ENCODE assay signal across 26 cellular contexts in the genomic region with DNA sequence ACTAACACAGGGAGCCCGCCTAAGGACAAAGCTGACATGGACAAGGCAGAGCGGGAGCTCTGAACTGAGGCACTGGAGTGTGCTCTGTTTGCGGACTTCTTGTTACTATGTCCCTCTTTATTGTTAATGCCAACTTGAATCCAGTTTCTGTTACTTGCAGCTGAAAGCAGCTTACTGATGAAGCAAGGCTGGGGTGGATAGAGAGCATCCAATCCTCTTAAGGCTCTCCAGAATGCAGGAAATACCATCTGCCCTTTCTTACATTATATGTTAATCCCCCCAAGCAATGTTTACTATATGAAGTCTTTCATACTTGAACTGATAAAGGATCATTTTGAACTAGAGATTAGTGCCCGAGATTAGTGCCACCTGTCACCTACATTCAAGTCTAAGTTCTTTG.
"Had no signal": no experiment of that assay in that cellular context is flagged by ENCODE, and none has a peak within 500 bp of the region (broad histone marks: within the 10 kb centered on the region; RNA-seq: fewer than 3 reads in every experiment).

No MANE protein-coding gene starts in this region.

- H3K27me3 ChIP-seq: esophagus squamous epithelium, ovary, sigmoid colon, stomach, thyroid gland had no signal

- H3K9me3 ChIP-seq: esophagus squamous epithelium, ovary, psoas muscle, thyroid gland had no signal

- H3K36me3 ChIP-seq: ovary, sigmoid colon, stomach, thyroid gland had no signal

- ATAC-seq: left lobe of liver; natural killer cell; psoas muscle; right cardiac atrium; stimulated activated effector memory CD8-positive, alpha-beta T cell treated with anti-CD3 and anti-CD28 coated beads, Interleukin-12 subunit alpha, Interleukin-12 subunit beta, amount 100 ng/mL, for 72 hours had no signal

- FAIRE-seq: frontal cortex, kidney had no signal

- H3K27ac ChIP-seq: epithelial cell of prostate, ovary, psoas muscle, sigmoid colon, stomach, thyroid gland had no signal

- DNase-seq: effector CD8-positive, alpha-beta T cell; endodermal cell; esophagus squamous epithelium; hypothalamus; immature natural killer cell; kidney; natural killer cell; occipital lobe; ovary; posterior cingulate gyrus; psoas muscle; right cardiac atrium; sigmoid colon; stimulated activated CD4-positive, alpha-beta T cell treated with anti-CD3 and anti-CD28 coated beads, Interleukin-2, amount 100 ng/mL, for 24 hours; stimulated activated CD4-positive, alpha-beta T cell treated with anti-CD3 and anti-CD28 coated beads, Interleukin-4, amount 100 ng/mL, for 24 hours; stimulated activated naive CD4-positive, alpha-beta T cell treated with Interleukin-2 at 50 U/mL for 16 hours; stomach; thyroid gland; trophoblast cell had no signal

- H3K27me3 Mint-ChIP-seq: dendritic cell treated with granulocyte-macrophage colony-stimulating factor and Interleukin-4, amounts not matched to agents 40 ng/mL and 50 ng/mL, for 4 days; memory B cell had no signal

- H3K4me3 Mint-ChIP-seq: dendritic cell treated with granulocyte-macrophage colony-stimulating factor and Interleukin-4, amounts not matched to agents 40 ng/mL and 50 ng/mL, for 4 days; endodermal cell; immature natural killer cell; memory B cell; natural killer cell; stimulated activated effector memory CD8-positive, alpha-beta T cell treated with anti-CD3 and anti-CD28 coated beads, Interleukin-12 subunit alpha, Interleukin-12 subunit beta, amount 100 ng/mL, for 72 hours had no signal

- H3K36me3 Mint-ChIP-seq: immature natural killer cell, natural killer cell had no signal

- H3K9me3 Mint-ChIP-seq: immature natural killer cell; memory B cell; natural killer cell; stimulated activated effector memory CD8-positive, alpha-beta T cell treated with anti-CD3 and anti-CD28 coated beads, Interleukin-12 subunit alpha, Interleukin-12 subunit beta, amount 100 ng/mL, for 72 hours had no signal

- H3K4me3 ChIP-seq: esophagus squamous epithelium, lung, ovary, psoas muscle, sigmoid colon, stomach, thyroid gland had no signal

- H3K27ac Mint-ChIP-seq: dendritic cell treated with granulocyte-macrophage colony-stimulating factor and Interleukin-4, amounts not matched to agents 40 ng/mL and 50 ng/mL, for 4 days; endodermal cell; immature natural killer cell; memory B cell; natural killer cell; stimulated activated effector memory CD8-positive, alpha-beta T cell treated with anti-CD3 and anti-CD28 coated beads, Interleukin-12 subunit alpha, Interleukin-12 subunit beta, amount 100 ng/mL, for 72 hours had no signal
